In the genomic region with DNA sequence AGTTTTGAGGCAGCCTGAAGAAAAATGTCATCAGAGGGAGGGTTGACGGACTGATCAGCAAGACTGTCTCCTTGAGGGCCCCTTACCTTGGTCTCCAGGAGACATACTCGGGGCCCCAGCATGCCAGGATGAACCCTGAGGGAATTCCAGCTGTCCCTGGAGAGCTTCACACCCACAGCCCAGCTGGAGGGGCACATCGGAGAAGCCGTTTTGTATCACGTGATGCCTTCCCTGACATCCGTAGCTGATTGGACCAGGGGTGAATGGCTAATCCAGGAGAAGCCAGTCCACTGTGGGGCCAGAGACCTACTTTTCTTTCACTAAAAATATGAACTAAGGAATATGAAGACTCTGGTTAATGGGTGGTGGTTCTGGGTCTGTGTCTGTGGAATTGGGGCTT, we compare ENCODE assay signal across 1 cellular context.
A peak's percentile ranks its signal among the peaks of the same experiment; 100 is the strongest.
TF ChIP-seq lines count a peak whose summit lies in the region.

No MANE protein-coding gene starts in this region.

TF ChIP-seq in HepG2, 621 proteins besides CTCF, POLR2A, EP300 and RAD21 (continued from another document):
- TF ChIP-seq, protein P1, sequence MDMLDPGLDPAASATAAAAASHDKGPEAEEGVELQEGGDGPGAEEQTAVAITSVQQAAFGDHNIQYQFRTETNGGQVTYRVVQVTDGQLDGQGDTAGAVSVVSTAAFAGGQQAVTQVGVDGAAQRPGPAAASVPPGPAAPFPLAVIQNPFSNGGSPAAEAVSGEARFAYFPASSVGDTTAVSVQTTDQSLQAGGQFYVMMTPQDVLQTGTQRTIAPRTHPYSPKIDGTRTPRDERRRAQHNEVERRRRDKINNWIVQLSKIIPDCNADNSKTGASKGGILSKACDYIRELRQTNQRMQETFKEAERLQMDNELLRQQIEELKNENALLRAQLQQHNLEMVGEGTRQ (IDR thresholded peaks at IDR 0.05; ENCODE audit: low read depth, low read length), result peak; percentile 41; the same call in 1 of the 2 replicates
- TF ChIP-seq, protein P1 (CRISPR knock-in tag; IDR thresholded peaks at IDR 0.05; ENCODE audit: borderline replicate concordance), result no peak
- TF ChIP-seq RFX1 (IDR thresholded peaks at IDR 0.05) (no peak), ZNF331 (CRISPR knock-in tag; IDR thresholded peaks at IDR 0.05) (no peak), ZSCAN25 (CRISPR knock-in tag; IDR thresholded peaks at IDR 0.05) (no peak)
